Comparison of ENCODE assay signal across 8 cellular contexts in the genomic region with DNA sequence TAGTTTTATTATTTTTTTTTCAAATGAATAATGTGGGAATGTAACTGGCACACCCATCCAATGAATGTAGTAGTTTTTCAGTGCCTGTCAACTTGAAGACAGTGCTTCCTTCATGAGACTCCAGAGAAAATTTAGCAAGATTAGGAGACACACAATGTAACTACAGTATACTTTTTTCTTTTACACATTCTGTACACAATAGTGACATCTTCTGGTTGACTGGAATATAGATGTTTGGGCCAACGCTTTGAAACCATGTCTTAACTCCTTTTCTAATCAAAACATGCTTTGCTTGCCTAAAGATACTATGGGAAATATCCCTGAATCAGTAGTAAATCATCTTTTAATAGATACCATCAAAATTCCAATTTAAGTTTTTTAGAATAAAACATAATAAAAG.
A peak's percentile ranks its signal among the peaks of the same experiment; 100 is the strongest.
DNase-seq lines count a peak whose midpoint lies in the region; ATAC-seq, FAIRE-seq and TF ChIP-seq lines count a peak whose summit lies in the region.

No MANE protein-coding gene starts in this region.

- no peaks in the 10 kb centered on the region for H4K20me1 ChIP-seq in Karpas-422 (ENCODE audit: insufficient read depth, low read depth, low read length)

- H3K4me3 ChIP-seq in AG10803 (ENCODE audit: low read length) (no peak overlapping the region), Karpas-422 (ENCODE audit: low read length) (no peak overlapping the region), fibroblast of villous mesenchyme (ENCODE audit: low read depth, low read length) (no peak overlapping the region), small intestine (ENCODE audit: low read depth in 1 of 2, low read length in 2 of 2) (no peak overlapping the region)

- no peak overlapping the region for H3K9ac ChIP-seq in Karpas-422 (ENCODE audit: low read length)

- H3K9me3 ChIP-seq in Karpas-422 (ENCODE audit: low read length) (no peaks in the 10 kb centered on the region), small intestine (ENCODE audit: control insufficient read depth, low read depth) (no peaks in the 10 kb centered on the region)

- peak; percentile 78 for FAIRE-seq in small intestine (lab: Jason Lieb, UNC)

- H2AFZ ChIP-seq in Karpas-422 (ENCODE audit: low read length): no peak overlapping the region

- 4 to 14% (median 11%) methylated on average over 1 of the region's 1 CpG for WGBS in small intestine, 3 donors

- DNase-seq in AG10803 (ENCODE audit: low read depth): peak; percentile 36
- peak; percentile 69 for DNase-seq in Karpas-422
- peak; percentile 32 for DNase-seq in RPMI8226
- DNase-seq in fibroblast of villous mesenchyme (ENCODE audit: low read depth): peak; percentile 32
- peak; percentile 53 for DNase-seq in small intestine
- no peak for DNase-seq in omental fat pad (ENCODE audit: low spot score)
- DNase-seq in activated CD4-positive, CD25-positive, alpha-beta regulatory T cell treated with anti-CD3 and anti-CD28 coated beads, Interleukin-2, amount 50 U/mL, for 72 hours: no peak

- peak; percentile 64 for TF ChIP-seq CTCF in AG10803 (conservative IDR thresholded peaks at IDR 0.05; ENCODE audit: low read length)
- peak; percentile 51 for TF ChIP-seq CTCF in fibroblast of villous mesenchyme (IDR thresholded peaks at IDR 0.05; ENCODE audit: insufficient read depth, low read depth, low read length)
- no peak for TF ChIP-seq CTCF in omental fat pad (IDR thresholded peaks at IDR 0.05)

- no peaks in the 10 kb centered on the region for H3K4me1 ChIP-seq in Karpas-422 (ENCODE audit: low read length)
- no peaks in the 10 kb centered on the region for H3K4me1 ChIP-seq in small intestine (ENCODE audit: control insufficient read depth in 2 of 2, insufficient read depth in 1 of 2, low read depth in 1 of 2, low read length in 1 of 2)

- no peaks in the 10 kb centered on the region for H3K79me2 ChIP-seq in Karpas-422 (ENCODE audit: low read length)

- ATAC-seq in GM19043 (IDR thresholded peaks at IDR 0.05; ENCODE audit: low read depth, unreplicated experiment) (peak; percentile 64), omental fat pad (ENCODE audit: low FRiP score) (no peak)

- H3K36me3 ChIP-seq in Karpas-422 (ENCODE audit: insufficient read depth, low read length) (no peaks in the 10 kb centered on the region), small intestine (ENCODE audit: control insufficient read depth in 2 of 2, insufficient read depth in 2 of 2, low read length in 2 of 2) (no peaks in the 10 kb centered on the region)

- H3K4me2 ChIP-seq in Karpas-422 (ENCODE audit: low read depth, low read length, poor library complexity, severe bottlenecking): no peak overlapping the region

- no peak overlapping the region for H3K27ac ChIP-seq in Karpas-422 (ENCODE audit: low read length)
- no peak overlapping the region for H3K27ac ChIP-seq in small intestine (ENCODE audit: low read depth in 1 of 2, low read length in 1 of 2)

- H3K27me3 ChIP-seq in Karpas-422 (ENCODE audit: low read length) (no peaks in the 10 kb centered on the region), small intestine (ENCODE audit: control insufficient read depth in 2 of 2, insufficient read depth in 2 of 2, low read length in 2 of 2) (no peaks in the 10 kb centered on the region)

- no peaks in the 10 kb centered on the region for H3K9me2 ChIP-seq in Karpas-422 (replicated peaks; ENCODE audit: insufficient read depth, low read length)

Comparison
In these comparisons a context has a peak if more than half of its experiments do, and no peak if none do; other contexts are left out.
1. DNase-seq: peak in AG10803 (single experiment), Karpas-422 (single experiment), RPMI8226 (single experiment), fibroblast of villous mesenchyme (single experiment) and small intestine (single experiment); none in omental fat pad (single experiment) and activated CD4-positive, CD25-positive, alpha-beta regulatory T cell treated with anti-CD3 and anti-CD28 coated beads, Interleukin-2, amount 50 U/mL, for 72 hours (single experiment).
2. CTCF ChIP-seq: peak in AG10803 (single experiment) and fibroblast of villous mesenchyme (single experiment); none in omental fat pad (0 of 3).